9 cellular contexts compared by ENCODE assay signal in the genomic region with DNA sequence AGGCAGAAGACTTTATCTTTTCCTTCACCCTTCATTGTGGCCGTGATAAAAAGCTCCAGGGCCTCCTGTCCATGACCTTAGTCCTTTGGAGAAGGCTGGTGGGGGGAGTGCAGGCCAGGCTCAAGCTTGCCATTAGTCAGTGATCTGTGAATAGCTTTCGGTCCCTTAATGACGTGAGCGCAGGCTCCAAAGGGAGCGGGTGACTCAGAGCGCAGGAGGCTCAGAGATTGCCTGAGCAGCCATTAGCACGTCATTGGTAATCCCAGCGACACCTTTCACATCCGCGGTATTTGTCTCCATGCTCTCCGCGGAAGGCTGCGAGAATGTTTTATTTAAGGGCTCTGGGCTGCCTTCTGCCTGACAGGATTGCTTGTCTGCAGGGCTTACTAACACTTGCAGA.
DNase-seq lines count a peak whose midpoint lies in the region; ATAC-seq, FAIRE-seq and TF ChIP-seq lines count a peak whose summit lies in the region.
"Had no signal": no experiment of that assay in that cellular context is flagged by ENCODE, and none has a peak within 500 bp of the region (broad histone marks: within the 10 kb centered on the region; RNA-seq: fewer than 3 reads in every experiment).

No MANE protein-coding gene starts in this region.

- peak; percentile 6 for DNase-seq in activated CD4-positive, alpha-beta T cell treated with anti-CD3 and anti-CD28 coated beads for 36 hours
- DNase-seq in activated CD4-positive, alpha-beta T cell treated with anti-CD3 and anti-CD28 coated beads, Interleukin-2, amount 10 ng/mL, durations not matched to agents 7 days and 5 days, result no peak
- DNase-seq in chondrocyte (ENCODE audit: low spot score) (peak; percentile 87), keratinocyte (ENCODE audit: low read depth, low spot score) (no peak), SKM-1 treated with dmso at 0.1 percent for 144 hours (lab: John Stamatoyannopoulos, UW; ENCODE audit: unreplicated experiment) (no peak)
- DNase-seq in CD8-positive, alpha-beta memory T cell, result no peak

- H3K27me3 Mint-ChIP-seq in activated CD4-positive, alpha-beta T cell treated with anti-CD3 and anti-CD28 coated beads for 36 hours, result peaks cover 3% of the 10 kb centered on the region
- no peaks in the 10 kb centered on the region for H3K27me3 Mint-ChIP-seq in activated CD4-positive, alpha-beta T cell treated with anti-CD3 and anti-CD28 coated beads, Interleukin-2, amount 10 ng/mL, durations not matched to agents 7 days and 5 days
- no peaks in the 10 kb centered on the region for H3K27me3 Mint-ChIP-seq in chondrocyte (ENCODE audit: low read depth)
- no peaks in the 10 kb centered on the region for H3K27me3 Mint-ChIP-seq in CD8-positive, alpha-beta memory T cell

- H3K4me1 ChIP-seq in keratinocyte (ENCODE audit: control insufficient read depth, extremely low read depth, insufficient read depth, low read length) (peaks cover 5% of the 10 kb centered on the region), stomach smooth muscle (ENCODE audit: control insufficient read depth, insufficient read depth, low read length) (no peaks in the 10 kb centered on the region)
- H3K4me1 ChIP-seq in CD8-positive, alpha-beta memory T cell (ENCODE audit: insufficient read depth, low read length), result no peaks in the 10 kb centered on the region

- dilution Hi-C loops in keratinocyte (cut with MboI; ENCODE audit: extremely low pct_ligation_motif_present, low sequenced_read_pairs), result no loop called here

- H2AFZ ChIP-seq in keratinocyte (ENCODE audit: control insufficient read depth, low read length), result peak overlapping the region; percentile 92

- H3K4me3 ChIP-seq in keratinocyte (ENCODE audit: control insufficient read depth in 2 of 3, extremely low read depth in 1 of 3, insufficient read depth in 2 of 3, low read depth in 1 of 3, low read length in 3 of 3) (peak overlapping the region in 1 of 3 experiments; percentile 36), stomach smooth muscle (ENCODE audit: low read length in 2 of 2) (peak overlapping the region; percentile 21 to 66)
- H3K4me3 ChIP-seq in CD8-positive, alpha-beta memory T cell (ENCODE audit: low read length), result no peak overlapping the region

- peak overlapping the region; percentile 25 for H3K27ac ChIP-seq in keratinocyte (ENCODE audit: control insufficient read depth, insufficient read depth, low read length)
- peak overlapping the region; percentile 42 for H3K27ac ChIP-seq in stomach smooth muscle (ENCODE audit: low read length)
- H3K27ac ChIP-seq in CD8-positive, alpha-beta memory T cell (ENCODE audit: low read depth, low read length), result no peak overlapping the region

- no peak overlapping the region for H3K27ac Mint-ChIP-seq in activated CD4-positive, alpha-beta T cell treated with anti-CD3 and anti-CD28 coated beads for 36 hours
- H3K27ac Mint-ChIP-seq in activated CD4-positive, alpha-beta T cell treated with anti-CD3 and anti-CD28 coated beads, Interleukin-2, amount 10 ng/mL, durations not matched to agents 7 days and 5 days, result no peak overlapping the region
- peak overlapping the region; percentile 95 for H3K27ac Mint-ChIP-seq in chondrocyte (ENCODE audit: unreplicated experiment)
- H3K27ac Mint-ChIP-seq in CD8-positive, alpha-beta memory T cell, result no peak overlapping the region
- H3K27ac Mint-ChIP-seq: B cell had no signal

- CTCF ChIA-PET in activated CD4-positive, alpha-beta T cell treated with anti-CD3 and anti-CD28 coated beads for 36 hours (lab: Charles Lee), result no interaction called here
- CTCF ChIA-PET in activated CD4-positive, alpha-beta T cell treated with anti-CD3 and anti-CD28 coated beads, Interleukin-2, amount 10 ng/mL, durations not matched to agents 7 days and 5 days (lab: Charles Lee), result no interaction called here
- CTCF ChIA-PET in CD8-positive, alpha-beta memory T cell (lab: Charles Lee), result no interaction called here

- H3K4me1 Mint-ChIP-seq in activated CD4-positive, alpha-beta T cell treated with anti-CD3 and anti-CD28 coated beads for 36 hours, result no peaks in the 10 kb centered on the region
- no peaks in the 10 kb centered on the region for H3K4me1 Mint-ChIP-seq in activated CD4-positive, alpha-beta T cell treated with anti-CD3 and anti-CD28 coated beads, Interleukin-2, amount 10 ng/mL, durations not matched to agents 7 days and 5 days
- H3K4me1 Mint-ChIP-seq in chondrocyte (ENCODE audit: low read depth), result peaks cover 18% of the 10 kb centered on the region
- no peaks in the 10 kb centered on the region for H3K4me1 Mint-ChIP-seq in CD8-positive, alpha-beta memory T cell
- H3K4me1 Mint-ChIP-seq: B cell had no signal

- H3K9me1 ChIP-seq in keratinocyte (ENCODE audit: control insufficient read depth, extremely low read depth, insufficient read depth, low read length), result no peaks in the 10 kb centered on the region

- POLR2A ChIA-PET in activated CD4-positive, alpha-beta T cell treated with anti-CD3 and anti-CD28 coated beads for 36 hours (lab: Charles Lee), result no interaction called here
- POLR2A ChIA-PET in activated CD4-positive, alpha-beta T cell treated with anti-CD3 and anti-CD28 coated beads, Interleukin-2, amount 10 ng/mL, durations not matched to agents 7 days and 5 days (lab: Charles Lee), result no interaction called here
- POLR2A ChIA-PET in CD8-positive, alpha-beta memory T cell (lab: Charles Lee), result no interaction called here

- no peaks in the 10 kb centered on the region for H3K36me3 Mint-ChIP-seq in activated CD4-positive, alpha-beta T cell treated with anti-CD3 and anti-CD28 coated beads for 36 hours (ENCODE audit: low read depth)
- H3K36me3 Mint-ChIP-seq in activated CD4-positive, alpha-beta T cell treated with anti-CD3 and anti-CD28 coated beads, Interleukin-2, amount 10 ng/mL, durations not matched to agents 7 days and 5 days (ENCODE audit: low read depth), result no peaks in the 10 kb centered on the region
- H3K36me3 Mint-ChIP-seq in chondrocyte (ENCODE audit: low read depth), result no peaks in the 10 kb centered on the region
- H3K36me3 Mint-ChIP-seq in CD8-positive, alpha-beta memory T cell, result no peaks in the 10 kb centered on the region

- H3K9me3 ChIP-seq in keratinocyte (ENCODE audit: control insufficient read depth, low read depth, low read length) (no peaks in the 10 kb centered on the region), stomach smooth muscle (ENCODE audit: control insufficient read depth in 2 of 2, low read length in 2 of 2) (no peaks in the 10 kb centered on the region)
- no peaks in the 10 kb centered on the region for H3K9me3 ChIP-seq in CD8-positive, alpha-beta memory T cell (ENCODE audit: low read length)

- H4K20me1 ChIP-seq in keratinocyte (ENCODE audit: control insufficient read depth, extremely low read depth, insufficient read depth, low read length), result no peaks in the 10 kb centered on the region

- no peaks in the 10 kb centered on the region for H3K27me3 ChIP-seq in keratinocyte (ENCODE audit: control insufficient read depth, extremely low read depth, insufficient read depth, low read length)
- H3K27me3 ChIP-seq in stomach smooth muscle (ENCODE audit: control insufficient read depth in 1 of 2, insufficient read depth in 2 of 2, low read length in 2 of 2), result no peaks in the 10 kb centered on the region
- no peaks in the 10 kb centered on the region for H3K27me3 ChIP-seq in CD8-positive, alpha-beta memory T cell (ENCODE audit: insufficient read depth, low read length, poor library complexity, severe bottlenecking)

- ATAC-seq in activated CD4-positive, alpha-beta T cell treated with anti-CD3 and anti-CD28 coated beads for 36 hours, result no peak
- no peak for ATAC-seq in HG03457 (IDR thresholded peaks at IDR 0.05; ENCODE audit: unreplicated experiment)

- H3K36me3 ChIP-seq in keratinocyte (ENCODE audit: control insufficient read depth in 2 of 2, extremely low read depth in 1 of 2, insufficient read depth in 2 of 2, low read length in 2 of 2) (no peaks in the 10 kb centered on the region), stomach smooth muscle (ENCODE audit: control insufficient read depth in 2 of 2, insufficient read depth in 2 of 2, low read length in 2 of 2) (no peaks in the 10 kb centered on the region)
- no peaks in the 10 kb centered on the region for H3K36me3 ChIP-seq in CD8-positive, alpha-beta memory T cell (ENCODE audit: insufficient read depth, low read length)

- TF ChIP-seq CTCF in chondrocyte (IDR thresholded peaks at IDR 0.05) (no peak), keratinocyte (optimal IDR thresholded peaks at IDR 0.05 in 1 of 3, IDR thresholded peaks at IDR 0.05 in 1 of 3, conservative IDR thresholded peaks at IDR 0.05 in 1 of 3; ENCODE audit: extremely low read depth in 1 of 3, insufficient read depth in 2 of 3, low read length in 3 of 3) (no peak)

- no peak overlapping the region for H3K4me3 Mint-ChIP-seq in activated CD4-positive, alpha-beta T cell treated with anti-CD3 and anti-CD28 coated beads for 36 hours
- no peak overlapping the region for H3K4me3 Mint-ChIP-seq in activated CD4-positive, alpha-beta T cell treated with anti-CD3 and anti-CD28 coated beads, Interleukin-2, amount 10 ng/mL, durations not matched to agents 7 days and 5 days
- peak overlapping the region; percentile 57 for H3K4me3 Mint-ChIP-seq in chondrocyte (ENCODE audit: unreplicated experiment)
- H3K4me3 Mint-ChIP-seq in CD8-positive, alpha-beta memory T cell, result no peak overlapping the region
- H3K4me3 Mint-ChIP-seq: B cell had no signal

- H3K4me2 ChIP-seq in keratinocyte (ENCODE audit: control insufficient read depth, extremely low read depth, insufficient read depth, low read depth, low read length), result peak overlapping the region; percentile 72

- H3K9ac ChIP-seq in keratinocyte (ENCODE audit: control insufficient read depth, extremely low read depth, insufficient read depth, low read length) (no peak overlapping the region), stomach smooth muscle (ENCODE audit: low read length in 2 of 2) (peak overlapping the region in 1 of 2 donors; percentile 13)

- peaks cover 4% of the 10 kb centered on the region for H3K9me3 Mint-ChIP-seq in activated CD4-positive, alpha-beta T cell treated with anti-CD3 and anti-CD28 coated beads for 36 hours (ENCODE audit: low read depth)
- H3K9me3 Mint-ChIP-seq in activated CD4-positive, alpha-beta T cell treated with anti-CD3 and anti-CD28 coated beads, Interleukin-2, amount 10 ng/mL, durations not matched to agents 7 days and 5 days, result no peaks in the 10 kb centered on the region
- H3K9me3 Mint-ChIP-seq in chondrocyte (ENCODE audit: low read depth), result no peaks in the 10 kb centered on the region
- peaks cover 2 to 8% (median 3%) of the 10 kb centered on the region in 5 donors for H3K9me3 Mint-ChIP-seq in CD8-positive, alpha-beta memory T cell

- intact Hi-C loops in activated CD4-positive, alpha-beta T cell treated with anti-CD3 and anti-CD28 coated beads for 36 hours (cut with DNase I, micrococcal nuclease), result no loop called here

- FAIRE-seq in keratinocyte (lab: Jason Lieb, UNC), result peak; percentile 79

- H3K79me2 ChIP-seq in keratinocyte (ENCODE audit: control insufficient read depth, insufficient read depth, low read length), result no peaks in the 10 kb centered on the region

Comparison
In these comparisons a context has a peak if more than half of its experiments do, and no peak if none do; other contexts are left out.
1. DNase-seq: peak in activated CD4-positive, alpha-beta T cell treated with anti-CD3 and anti-CD28 coated beads for 36 hours (single experiment) and chondrocyte (single experiment); none in activated CD4-positive, alpha-beta T cell treated with anti-CD3 and anti-CD28 coated beads, Interleukin-2, amount 10 ng/mL, durations not matched to agents 7 days and 5 days (single experiment), keratinocyte (single experiment), SKM-1 treated with dmso at 0.1 percent for 144 hours (single experiment) and CD8-positive, alpha-beta memory T cell (0 of 5).